Comparison of ENCODE assay signal across 20 cellular contexts in genomic region chr3:152206243-152206642, GRCh38.
DNase-seq lines count a peak whose midpoint lies in the region; ATAC-seq, FAIRE-seq and TF ChIP-seq lines count a peak whose summit lies in the region.
"Had no signal": no experiment of that assay in that cellular context is flagged by ENCODE, and none has a peak within 500 bp of the region (broad histone marks: within the 10 kb centered on the region; RNA-seq: fewer than 3 reads in every experiment).

No MANE protein-coding gene starts in this region.

- H3K9ac ChIP-seq in stomach smooth muscle (ENCODE audit: low read length in 2 of 2): peak overlapping the region in 1 of 2 donors; percentile 63

- H3K36me3 ChIP-seq in stomach smooth muscle (ENCODE audit: control insufficient read depth in 2 of 2, insufficient read depth in 2 of 2, low read length in 2 of 2): no peaks in the 10 kb centered on the region

- H3K27me3 Mint-ChIP-seq in activated naive CD4-positive, alpha-beta T cell treated with anti-CD3 and anti-CD28 coated beads for 36 hours (ENCODE audit: low read depth): no peaks in the 10 kb centered on the region
- no peaks in the 10 kb centered on the region for H3K27me3 Mint-ChIP-seq in T-cell
- H3K27me3 Mint-ChIP-seq in immature natural killer cell (ENCODE audit: low read depth in 3 of 3): peaks cover 2 to 8% (median 5%) of the 10 kb centered on the region in 3 donors

- H3K4me1 ChIP-seq in stomach smooth muscle (ENCODE audit: control insufficient read depth, insufficient read depth, low read length): peaks cover 7% of the 10 kb centered on the region

- H3K27me3 ChIP-seq in stomach smooth muscle (ENCODE audit: control insufficient read depth in 1 of 2, insufficient read depth in 2 of 2, low read length in 2 of 2): no peaks in the 10 kb centered on the region

- no peak overlapping the region for H3K4me3 Mint-ChIP-seq in activated naive CD4-positive, alpha-beta T cell treated with anti-CD3 and anti-CD28 coated beads for 36 hours
- H3K4me3 Mint-ChIP-seq in T-cell: peak overlapping the region in 2 of 3 donors; percentile 56 to 83
- peak overlapping the region in 3 of 5 donors; percentile 87 to 94 (median 91) for H3K4me3 Mint-ChIP-seq in immature natural killer cell
- H3K4me3 Mint-ChIP-seq: brain, nephron had no signal

- no peak for DNase-seq in activated naive CD4-positive, alpha-beta T cell treated with anti-CD3 and anti-CD28 coated beads for 36 hours
- no peak for DNase-seq in activated naive CD4-positive, alpha-beta T cell treated with anti-CD3 and anti-CD28 coated beads, Interleukin-2, amount 50 U/mL, for 72 hours (ENCODE audit: low spot score in 2 of 2)
- no peak for DNase-seq in T-cell
- DNase-seq in immature natural killer cell: no peak
- no peak for DNase-seq in GM12891 (ENCODE audit: insufficient read length, low spot score)
- DNase-seq in erythroblast (lab: John Stamatoyannopoulos, UW): no peak
- DNase-seq: activated naive CD4-positive, alpha-beta T cell treated with anti-CD3 and anti-CD28 coated beads, Interleukin-2, amount 50 U/mL, for 16 hours; foreskin fibroblast; hippocampal formation; MM.1S; NCI-H1694; NCI-H2227 treated with DMSO at 0.1 percent for 48 hours; PC-9; SIG-M5; stimulated activated CD4-positive, alpha-beta T cell treated with anti-CD3 and anti-CD28 coated beads, Interleukin-2, amount 100 ng/mL, for 48 hours had no signal

- TF ChIP-seq POLR2A in GM12891 (IDR thresholded peaks at IDR 0.05; ENCODE audit: low read depth, low read length) (no peak), erythroblast (IDR thresholded peaks at IDR 0.05; ENCODE audit: low read length) (no peak)

- POLR2A ChIA-PET in T-cell (lab: Charles Lee): interaction anchor here in 1 of 2 donors (0.5 kb wide), 1 partner anchor 8 kb away, joined by 7 read pairs; no protein-coding TSS in a partner anchor

- H3K4me1 Mint-ChIP-seq in activated naive CD4-positive, alpha-beta T cell treated with anti-CD3 and anti-CD28 coated beads for 36 hours (ENCODE audit: low read depth): peaks cover 74% of the 10 kb centered on the region
- H3K4me1 Mint-ChIP-seq in T-cell (peaks cover 76 to 84% (median 77%) of the 10 kb centered on the region in 3 donors), immature natural killer cell (peaks cover 45 to 82% of the 10 kb centered on the region in 2 donors)

- H3K4me3 ChIP-seq in stomach smooth muscle (ENCODE audit: low read length in 2 of 2): peak overlapping the region in 1 of 2 donors; percentile 5
- H3K4me3 ChIP-seq: PC-9 had no signal

- intact Hi-C loops in activated naive CD4-positive, alpha-beta T cell treated with anti-CD3 and anti-CD28 coated beads for 36 hours (cut with micrococcal nuclease): loop anchor here (5.0 to 10.0 kb wide), 2 partner anchors 956 to 1419 kb away; partner anchors contain the start of gene RAP2B

- no peak for FAIRE-seq in GM12891 (lab: Jason Lieb, UNC)
- FAIRE-seq: keratinocyte had no signal

- peaks cover 17% of the 10 kb centered on the region for H3K36me3 Mint-ChIP-seq in activated naive CD4-positive, alpha-beta T cell treated with anti-CD3 and anti-CD28 coated beads for 36 hours (ENCODE audit: low read depth)
- H3K36me3 Mint-ChIP-seq in activated naive CD4-positive, alpha-beta T cell treated with anti-CD3 and anti-CD28 coated beads, Interleukin-2, amount 50 U/mL, for 72 hours: peaks cover 15 to 32% of the 10 kb centered on the region in 2 donors
- H3K36me3 Mint-ChIP-seq in T-cell (no peaks in the 10 kb centered on the region), immature natural killer cell (peaks cover 0 to 4% (median 3%) of the 10 kb centered on the region in 3 donors)
- H3K36me3 Mint-ChIP-seq: brain had no signal

- H3K9me3 ChIP-seq in stomach smooth muscle (ENCODE audit: control insufficient read depth in 2 of 2, low read length in 2 of 2): no peaks in the 10 kb centered on the region

- no peak for ATAC-seq in activated naive CD4-positive, alpha-beta T cell treated with anti-CD3 and anti-CD28 coated beads, Interleukin-2, amount 50 U/mL, for 72 hours
- ATAC-seq in T-cell (replicated peaks in 1 of 4) (no peak), GM19455 (IDR thresholded peaks at IDR 0.05; ENCODE audit: unreplicated experiment) (no peak)

- peak overlapping the region; percentile 99 for H3K27ac Mint-ChIP-seq in activated naive CD4-positive, alpha-beta T cell treated with anti-CD3 and anti-CD28 coated beads for 36 hours
- peak overlapping the region in 1 of 2 donors; percentile 95 for H3K27ac Mint-ChIP-seq in activated naive CD4-positive, alpha-beta T cell treated with anti-CD3 and anti-CD28 coated beads, Interleukin-2, amount 50 U/mL, for 72 hours
- H3K27ac Mint-ChIP-seq in T-cell (peak overlapping the region; percentile 63 to 97), immature natural killer cell (peak overlapping the region; percentile 88 to 97 (median 96))
- H3K27ac Mint-ChIP-seq: brain, nephron had no signal

- CTCF ChIA-PET in activated naive CD4-positive, alpha-beta T cell treated with anti-CD3 and anti-CD28 coated beads for 36 hours (lab: Charles Lee): interaction anchor here (0.7 to 1.6 kb wide), 4 partner anchors 12 to 68 kb away, joined by 3 to 4 read pairs (median 3); no protein-coding TSS in a partner anchor
- CTCF ChIA-PET in T-cell (lab: Charles Lee): no interaction called here

- H3K9me3 Mint-ChIP-seq in activated naive CD4-positive, alpha-beta T cell treated with anti-CD3 and anti-CD28 coated beads for 36 hours: no peaks in the 10 kb centered on the region
- peaks cover 5 to 6% of the 10 kb centered on the region in 2 donors for H3K9me3 Mint-ChIP-seq in activated naive CD4-positive, alpha-beta T cell treated with anti-CD3 and anti-CD28 coated beads, Interleukin-2, amount 50 U/mL, for 72 hours
- no peaks in the 10 kb centered on the region for H3K9me3 Mint-ChIP-seq in T-cell
- no peaks in the 10 kb centered on the region for H3K9me3 Mint-ChIP-seq in immature natural killer cell
- H3K9me3 Mint-ChIP-seq: brain, nephron had no signal

- peak overlapping the region; percentile 70 for H3K27ac ChIP-seq in stomach smooth muscle (ENCODE audit: low read length)
- H3K27ac ChIP-seq: PC-9 had no signal

TF ChIP-seq in GM12891, 5 proteins besides CTCF, POLR2A, EP300 and RAD21:
- TF ChIP-seq PAX5 (IDR thresholded peaks at IDR 0.05; ENCODE audit: insufficient read depth, low read length, severe bottlenecking) (no peak), TAF1 (IDR thresholded peaks at IDR 0.05; ENCODE audit: low read depth, low read length) (no peak), POLR2AphosphoS5 (IDR thresholded peaks at IDR 0.05; ENCODE audit: low read depth, low read length) (no peak), SPI1 (IDR thresholded peaks at IDR 0.05; ENCODE audit: low read depth, low read length) (no peak), POU2F2 (IDR thresholded peaks at IDR 0.05; ENCODE audit: low read depth, low read length) (no peak)
TF ChIP-seq in GM12891: peak in this region for 0.
